In the genomic region with DNA sequence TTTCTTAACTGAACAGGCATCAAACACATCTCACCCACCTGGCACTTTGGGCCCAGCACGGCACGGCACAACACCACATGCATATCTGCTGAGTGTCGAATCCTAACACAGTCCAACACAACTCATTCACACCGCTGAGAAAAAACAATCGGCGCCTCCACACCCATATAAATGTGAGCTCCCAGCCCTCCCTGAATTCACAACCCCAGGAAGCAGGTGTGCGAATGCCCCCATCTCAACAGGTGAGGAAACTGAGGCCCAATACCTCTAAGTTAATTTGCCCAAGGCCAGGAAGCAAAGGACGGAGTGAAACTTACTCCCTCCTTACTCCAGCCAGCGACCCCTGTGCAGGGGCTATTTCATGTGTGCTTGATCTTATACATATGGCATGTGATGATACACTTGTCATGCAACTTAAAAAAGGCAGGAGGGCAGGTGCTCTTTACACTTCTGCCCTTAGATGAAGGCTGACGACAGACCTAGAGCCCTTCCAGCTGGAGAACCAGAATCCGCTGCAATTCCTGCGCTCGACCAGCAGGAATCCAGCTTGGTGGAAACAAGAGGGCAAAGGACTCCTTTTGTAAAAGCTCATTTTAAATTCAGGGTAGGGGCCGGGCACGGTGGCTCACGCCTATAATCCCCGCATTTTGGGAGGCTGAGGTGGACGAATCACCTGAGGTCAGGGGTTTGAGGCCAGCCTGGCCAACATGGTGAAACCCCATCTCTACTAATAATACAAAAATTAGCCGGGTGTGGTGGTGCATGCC, we compare ENCODE assay signal across 19 cellular contexts.
DNase-seq lines count a peak whose midpoint lies in the region; ATAC-seq and TF ChIP-seq lines count a peak whose summit lies in the region.
"Had no signal": no experiment of that assay in that cellular context is flagged by ENCODE, and none has a peak within 500 bp of the region (broad histone marks: within the 10 kb centered on the region; RNA-seq: fewer than 3 reads in every experiment).

No MANE protein-coding gene starts in this region.

- H3K9ac ChIP-seq in SK-N-SH = no peak overlapping the region

- H3K36me3 ChIP-seq in SK-N-SH (replicated peaks in 1 of 2; ENCODE audit: control insufficient read depth in 1 of 2, insufficient read depth in 2 of 2, low read length in 1 of 2) (peaks cover 60 to 93% of the 10 kb centered on the region in 2 experiments), sigmoid colon (peaks cover 20 to 98% (median 65%) of the 10 kb centered on the region in 4 donors), ascending aorta (peaks cover 80 to 93% of the 10 kb centered on the region in 2 donors)

- POLR2A ChIA-PET in SK-N-SH (lab: Yijun Ruan, JAX) = no interaction called here

- no peak for DNase-seq in SK-N-SH
- DNase-seq in HuH-7 (ENCODE audit: low spot score) = peak; percentile 48
- DNase-seq in fibroblast of pulmonary artery (ENCODE audit: low read depth) = peak; percentile 16
- no peak for DNase-seq in retinal pigment epithelial cell (ENCODE audit: low read depth)
- DNase-seq in sigmoid colon = no peak
- no peak for DNase-seq in ascending aorta (ENCODE audit: low spot score in 2 of 2)
- DNase-seq in NCI-H345 treated with DMSO at 0.1 percent for 48 hours (lab: John Stamatoyannopoulos, UW; ENCODE audit: unreplicated experiment) = no peak
- DNase-seq: activated CD4-positive, alpha-beta T cell treated with anti-CD3 and anti-CD28 coated beads for 4 hours; effector CD8-positive, alpha-beta T cell; GDM1; GOT3; left ventricle myocardium inferior; NCI-H2029 treated with DMSO at 0.1 percent for 48 hours; NCI-H526 treated with DMSO at 0.1 percent for 48 hours; SJCRH30; upper lobe of left lung had no signal

- intact Hi-C loops in sigmoid colon (cut with DNase I) (no loop called here), ascending aorta (cut with DNase I) (no loop called here)

- H3K27me3 ChIP-seq in SK-N-SH (ENCODE audit: insufficient read depth) = no peaks in the 10 kb centered on the region
- no peaks in the 10 kb centered on the region for H3K27me3 ChIP-seq in sigmoid colon
- H3K27me3 ChIP-seq in ascending aorta = no peaks in the 10 kb centered on the region
- H3K27me3 ChIP-seq: SJCRH30, upper lobe of left lung had no signal

- H3K79me2 ChIP-seq in SK-N-SH (ENCODE audit: insufficient read depth) = no peaks in the 10 kb centered on the region; the same call in 1 of the 2 replicates

- H3K4me1 ChIP-seq in SK-N-SH (ENCODE audit: control insufficient read depth in 1 of 2, insufficient read depth in 2 of 2, low read depth in 1 of 2, low read length in 1 of 2) (no peaks in the 10 kb centered on the region), sigmoid colon (no peaks in the 10 kb centered on the region), ascending aorta (no peaks in the 10 kb centered on the region)
- H3K4me1 ChIP-seq: SJCRH30 had no signal

- no peak overlapping the region for H3K27ac ChIP-seq in SK-N-SH (ENCODE audit: low read depth in 2 of 2, low read length in 1 of 2)
- H3K27ac ChIP-seq in sigmoid colon = no peak overlapping the region
- H3K27ac ChIP-seq in ascending aorta = no peak overlapping the region
- H3K27ac ChIP-seq: left ventricle myocardium inferior, SJCRH30, upper lobe of left lung had no signal

- TF ChIP-seq RAD21 in SK-N-SH (IDR thresholded peaks at IDR 0.05; ENCODE audit: low read length) = no peak

- TF ChIP-seq CTCF in SK-N-SH (IDR thresholded peaks at IDR 0.05) = peak; percentile 33; the same call in 1 of the 2 replicates
- peak; percentile 22 for TF ChIP-seq CTCF in fibroblast of pulmonary artery (IDR thresholded peaks at IDR 0.05; ENCODE audit: low read length, missing control alignments)
- peak; percentile 27 for TF ChIP-seq CTCF in retinal pigment epithelial cell (conservative IDR thresholded peaks at IDR 0.05; ENCODE audit: low read depth, low read length)
- no peak for TF ChIP-seq CTCF in sigmoid colon (IDR thresholded peaks at IDR 0.05)
- no peak for TF ChIP-seq CTCF in ascending aorta (IDR thresholded peaks at IDR 0.05)

- H3K9me3 ChIP-seq in SK-N-SH (no peaks in the 10 kb centered on the region), sigmoid colon (no peaks in the 10 kb centered on the region), ascending aorta (no peaks in the 10 kb centered on the region)
- H3K9me3 ChIP-seq: left ventricle myocardium inferior, SJCRH30, upper lobe of left lung had no signal

- H4K20me1 ChIP-seq in SK-N-SH (ENCODE audit: insufficient read depth) = no peaks in the 10 kb centered on the region

- no peak for TF ChIP-seq EP300 in SK-N-SH (IDR thresholded peaks at IDR 0.05; ENCODE audit: borderline replicate concordance in 1 of 2, low read depth in 1 of 2, low read length in 1 of 2)
- TF ChIP-seq EP300 in sigmoid colon (IDR thresholded peaks at IDR 0.05) = no peak

- H3K4me3 ChIP-seq in SK-N-SH (ENCODE audit: low read depth in 2 of 2, low read length in 1 of 2) = no peak overlapping the region
- H3K4me3 ChIP-seq in fibroblast of pulmonary artery (replicated peaks; ENCODE audit: low read depth, low read length) = no peak overlapping the region
- H3K4me3 ChIP-seq in retinal pigment epithelial cell (ENCODE audit: low read length) = no peak overlapping the region
- no peak overlapping the region for H3K4me3 ChIP-seq in sigmoid colon
- H3K4me3 ChIP-seq in ascending aorta = no peak overlapping the region
- H3K4me3 ChIP-seq: left ventricle myocardium inferior, SJCRH30, upper lobe of left lung had no signal

- peaks cover 5% of the 10 kb centered on the region for H3F3A ChIP-seq in SK-N-SH (replicated peaks; ENCODE audit: insufficient read depth)

- H3K9me2 ChIP-seq in SK-N-SH = no peaks in the 10 kb centered on the region

- WGBS in SK-N-SH (ENCODE audit: low lambda C conversion rate) = 95% methylated on average over 18 of the region's 19 CpGs
- WGBS in sigmoid colon, 2 donors = 96 to 97% methylated on average over 19 of the region's 19 CpGs

- H2AFZ ChIP-seq in SK-N-SH (ENCODE audit: low read depth) = no peak overlapping the region

- no peak for ATAC-seq in SK-N-SH treated with all-trans-retinoic acid at 6 μM for 48 hours
- ATAC-seq: activated naive CD4-positive, alpha-beta T cell treated with anti-CD3 and anti-CD28 coated beads, Interleukin-2, amount 50 U/mL, for 72 hours; stimulated activated memory B cell treated with anti-CD40 and anti-IgM and Interleukin-4, amounts not matched to agents 10 μg/mL and 1 μg/mL and 100 μg/mL, for 72 hours had no signal

- no peak for TF ChIP-seq POLR2A in sigmoid colon (IDR thresholded peaks at IDR 0.05)

- CTCF ChIA-PET in SK-N-SH (lab: Yijun Ruan, JAX) = interaction anchor here (1.2 to 1.7 kb wide), 3 partner anchors 8 to 22 kb away, joined by 3 to 6 read pairs (median 5); no protein-coding TSS in a partner anchor

- no peak overlapping the region for H3K4me2 ChIP-seq in SK-N-SH

TF ChIP-seq in SK-N-SH, 30 proteins besides CTCF, POLR2A, EP300 and RAD21 (continues in another document):
- TF ChIP-seq, protein P1, sequence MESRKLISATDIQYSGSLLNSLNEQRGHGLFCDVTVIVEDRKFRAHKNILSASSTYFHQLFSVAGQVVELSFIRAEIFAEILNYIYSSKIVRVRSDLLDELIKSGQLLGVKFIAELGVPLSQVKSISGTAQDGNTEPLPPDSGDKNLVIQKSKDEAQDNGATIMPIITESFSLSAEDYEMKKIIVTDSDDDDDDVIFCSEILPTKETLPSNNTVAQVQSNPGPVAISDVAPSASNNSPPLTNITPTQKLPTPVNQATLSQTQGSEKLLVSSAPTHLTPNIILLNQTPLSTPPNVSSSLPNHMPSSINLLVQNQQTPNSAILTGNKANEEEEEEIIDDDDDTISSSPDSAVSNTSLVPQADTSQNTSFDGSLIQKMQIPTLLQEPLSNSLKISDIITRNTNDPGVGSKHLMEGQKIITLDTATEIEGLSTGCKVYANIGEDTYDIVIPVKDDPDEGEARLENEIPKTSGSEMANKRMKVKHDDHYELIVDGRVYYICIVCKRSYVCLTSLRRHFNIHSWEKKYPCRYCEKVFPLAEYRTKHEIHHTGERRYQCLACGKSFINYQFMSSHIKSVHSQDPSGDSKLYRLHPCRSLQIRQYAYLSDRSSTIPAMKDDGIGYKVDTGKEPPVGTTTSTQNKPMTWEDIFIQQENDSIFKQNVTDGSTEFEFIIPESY (IDR thresholded peaks at IDR 0.05; ENCODE audit: borderline replicate concordance, low read depth) = no peak
- no peak for TF ChIP-seq TEAD4 (IDR thresholded peaks at IDR 0.05; ENCODE audit: borderline replicate concordance, insufficient read depth)

TF ChIP-seq in SK-N-SH treated with all-trans-retinoic acid at 6 μM for 48 hours, 23 proteins besides CTCF, POLR2A, EP300 and RAD21:
- TF ChIP-seq SNAI2 (CRISPR knock-in tag; IDR thresholded peaks at IDR 0.05) (no peak), ZNF8 (CRISPR knock-in tag; IDR thresholded peaks at IDR 0.05) (no peak), ESRRG (CRISPR knock-in tag; IDR thresholded peaks at IDR 0.05) (no peak), RARB (CRISPR knock-in tag; IDR thresholded peaks at IDR 0.05) (no peak), ZFP3 (CRISPR knock-in tag; IDR thresholded peaks at IDR 0.05) (no peak)
- TF ChIP-seq, protein P2, sequence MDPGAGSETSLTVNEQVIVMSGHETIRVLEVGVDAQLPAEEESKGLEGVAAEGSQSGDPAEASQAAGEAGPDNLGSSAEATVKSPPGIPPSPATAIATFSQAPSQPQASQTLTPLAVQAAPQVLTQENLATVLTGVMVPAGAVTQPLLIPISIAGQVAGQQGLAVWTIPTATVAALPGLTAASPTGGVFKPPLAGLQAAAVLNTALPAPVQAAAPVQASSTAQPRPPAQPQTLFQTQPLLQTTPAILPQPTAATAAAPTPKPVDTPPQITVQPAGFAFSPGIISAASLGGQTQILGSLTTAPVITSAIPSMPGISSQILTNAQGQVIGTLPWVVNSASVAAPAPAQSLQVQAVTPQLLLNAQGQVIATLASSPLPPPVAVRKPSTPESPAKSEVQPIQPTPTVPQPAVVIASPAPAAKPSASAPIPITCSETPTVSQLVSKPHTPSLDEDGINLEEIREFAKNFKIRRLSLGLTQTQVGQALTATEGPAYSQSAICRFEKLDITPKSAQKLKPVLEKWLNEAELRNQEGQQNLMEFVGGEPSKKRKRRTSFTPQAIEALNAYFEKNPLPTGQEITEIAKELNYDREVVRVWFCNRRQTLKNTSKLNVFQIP (CRISPR knock-in tag; IDR thresholded peaks at IDR 0.05; ENCODE audit: borderline replicate concordance, low read depth) = no peak

Comparison
In these comparisons a context has a peak if more than half of its experiments do, and no peak if none do; other contexts are left out.
1. DNase-seq: peak in HuH-7 (single experiment) and fibroblast of pulmonary artery (single experiment); none in SK-N-SH (single experiment), retinal pigment epithelial cell (single experiment), sigmoid colon (single experiment), ascending aorta (0 of 2) and NCI-H345 treated with DMSO at 0.1 percent for 48 hours (single experiment).
2. CTCF ChIP-seq: peak in SK-N-SH (single experiment), fibroblast of pulmonary artery (single experiment) and retinal pigment epithelial cell (single experiment); none in sigmoid colon (0 of 4) and ascending aorta (0 of 3).